In genomic region chr10:133394801-133395221, GRCh38 we compare ENCODE assay signal across 8 cellular contexts. TPM values are rescaled to one million over a fixed set of nuclear protein-coding genes. Genes with fewer than 3 reads are reported as not detected.
DNase-seq lines count a peak whose midpoint lies in the region; ATAC-seq and TF ChIP-seq lines count a peak whose summit lies in the region.

No MANE protein-coding gene starts in this region.

- ATAC-seq in GM19023 (IDR thresholded peaks at IDR 0.05; ENCODE audit: unreplicated experiment), result no peak

- H3K27ac ChIP-seq in VCaP, result peak overlapping the region; percentile 87

- H3K27me3 ChIP-seq in H7 (ENCODE audit: control insufficient read depth, insufficient read depth, low read length), result no peaks in the 10 kb centered on the region

- H3K36me3 ChIP-seq in H7 (replicated peaks; ENCODE audit: control insufficient read depth, insufficient read depth, low read length), result peaks cover 16% of the 10 kb centered on the region

- H3K4me3 ChIP-seq in H7 (ENCODE audit: insufficient read depth, low read depth, low read length) (peak overlapping the region; percentile 98), fibroblast of the aortic adventitia (ENCODE audit: low read depth, low read length) (peak overlapping the region; percentile 90), retinal pigment epithelial cell (ENCODE audit: low read length) (peak overlapping the region; percentile 89)

- DNase-seq in H7, result peak; percentile 59
- DNase-seq in fibroblast of the aortic adventitia (ENCODE audit: low read depth), result no peak
- no peak for DNase-seq in retinal pigment epithelial cell (ENCODE audit: low read depth)
- DNase-seq in AG08395 (ENCODE audit: low spot score), result no peak
- DNase-seq in activated gamma-delta T cell (lab: John Stamatoyannopoulos, UW), result no peak
- DNase-seq in HuH-7 (ENCODE audit: low spot score), result no peak

- no peak for TF ChIP-seq CTCF in VCaP (conservative IDR thresholded peaks at IDR 0.05)
- no peak for TF ChIP-seq CTCF in fibroblast of the aortic adventitia (IDR thresholded peaks at IDR 0.05; ENCODE audit: insufficient read depth, low read length)
- no peak for TF ChIP-seq CTCF in retinal pigment epithelial cell (conservative IDR thresholded peaks at IDR 0.05; ENCODE audit: low read depth, low read length)

RNA-seq across cellular contexts. Expression of gene MTG1, which starts 0.9 kb away (rescaled TPM):
- 31.5 and 52.6 TPM in 2 replicates for total RNA-seq in H7 (2014; rRNA removed; shearing (Covaris generic))
- 19.0 and 25.4 TPM in 2 replicates for total RNA-seq in fibroblast of the aortic adventitia (ENCODE audit: low replicate concordance)

RNA-seq across cellular contexts. Expression of gene PAOX, which starts 15.7 kb away (rescaled TPM):
- total RNA-seq in H7 (2014; rRNA removed; shearing (Covaris generic)), result 1.3 and 4.1 TPM in 2 replicates
- 4.9 and 5.4 TPM in 2 replicates for total RNA-seq in fibroblast of the aortic adventitia (ENCODE audit: low replicate concordance)

RNA-seq across cellular contexts. Expression of gene ECHS1, which starts 21.7 kb away (rescaled TPM):
- total RNA-seq in H7 (2014; rRNA removed; shearing (Covaris generic)), result 88.2 and 108 TPM in 2 replicates
- 33.0 and 47.3 TPM in 2 replicates for total RNA-seq in fibroblast of the aortic adventitia (ENCODE audit: low replicate concordance)

RNA-seq across cellular contexts. Expression of gene SPRN, which starts 29.6 kb away (rescaled TPM):
- 0.18 TPM in 1 of 2 replicates, not detected in the other for total RNA-seq in H7 (2014; rRNA removed; shearing (Covaris generic))
- 0.18 and 0.82 TPM in 2 replicates for total RNA-seq in fibroblast of the aortic adventitia (ENCODE audit: low replicate concordance)

RNA-seq across cellular contexts. Expression of gene FUOM, which starts 37.0 kb away (rescaled TPM):
- 27.2 and 50.5 TPM in 2 replicates for total RNA-seq in H7 (2014; rRNA removed; shearing (Covaris generic))
- total RNA-seq in fibroblast of the aortic adventitia (ENCODE audit: low replicate concordance), result 4.0 and 16.9 TPM in 2 replicates
